Comparison of ENCODE assay signal across 8 cellular contexts in genomic region chr16:67563708-67564468, GRCh38.
DNase-seq lines count a peak whose midpoint lies in the region; ATAC-seq and FAIRE-seq lines count a peak whose summit lies in the region.

No MANE protein-coding gene starts in this region.

- H3K9me3 ChIP-seq in iPS-20b (ENCODE audit: insufficient read depth, low read depth, low read length), result no peaks in the 10 kb centered on the region

- H3K4me3 Mint-ChIP-seq in stimulated activated memory B cell treated with anti-CD40 and anti-IgM and Interleukin-4, amounts not matched to agents 10 μg/mL and 1 μg/mL and 100 μg/mL, for 72 hours, result peak overlapping the region; percentile 90

- no peak for FAIRE-seq in HTR-8/SVneo (lab: Jason Lieb, UNC)

- DNase-seq in activated CD4-positive, alpha-beta T cell treated with anti-CD3 and anti-CD28 coated beads for 48 hours, result peak; percentile 46
- DNase-seq in activated CD4-positive, alpha-beta T cell treated with anti-CD3 and anti-CD28 coated beads for 4 hours, result no peak
- DNase-seq in NCI-H226 (peak; percentile 51), HTR-8/SVneo (ENCODE audit: insufficient read length, low spot score) (no peak)

- no peak for ATAC-seq in stimulated activated memory B cell treated with anti-CD40 and anti-IgM and Interleukin-4, amounts not matched to agents 10 μg/mL and 1 μg/mL and 100 μg/mL, for 72 hours
- no peak for ATAC-seq in GM19463 (IDR thresholded peaks at IDR 0.05; ENCODE audit: unreplicated experiment)

- H3K9ac ChIP-seq in iPS-20b (ENCODE audit: low read depth, low read length), result peak overlapping the region; percentile 94

- peak overlapping the region; percentile 96 for H3K27ac Mint-ChIP-seq in stimulated activated memory B cell treated with anti-CD40 and anti-IgM and Interleukin-4, amounts not matched to agents 10 μg/mL and 1 μg/mL and 100 μg/mL, for 72 hours

- H3K27me3 Mint-ChIP-seq in stimulated activated memory B cell treated with anti-CD40 and anti-IgM and Interleukin-4, amounts not matched to agents 10 μg/mL and 1 μg/mL and 100 μg/mL, for 72 hours, result no peaks in the 10 kb centered on the region

- H3K27me3 ChIP-seq in iPS-20b (ENCODE audit: insufficient read depth, low read length), result no peaks in the 10 kb centered on the region

- H3K36me3 Mint-ChIP-seq in stimulated activated memory B cell treated with anti-CD40 and anti-IgM and Interleukin-4, amounts not matched to agents 10 μg/mL and 1 μg/mL and 100 μg/mL, for 72 hours, result peaks cover 13% of the 10 kb centered on the region

- no peaks in the 10 kb centered on the region for H3K36me3 ChIP-seq in iPS-20b (ENCODE audit: insufficient read depth, low read depth, low read length)

- H3K4me3 ChIP-seq in iPS-20b (ENCODE audit: low read length), result peak overlapping the region; percentile 95

- H3K4me1 Mint-ChIP-seq in stimulated activated memory B cell treated with anti-CD40 and anti-IgM and Interleukin-4, amounts not matched to agents 10 μg/mL and 1 μg/mL and 100 μg/mL, for 72 hours, result peaks cover 62% of the 10 kb centered on the region

- peaks cover 7% of the 10 kb centered on the region; the same call in 1 of the 2 replicates for H3K4me1 ChIP-seq in iPS-20b (ENCODE audit: insufficient read depth, low read length)

- no peaks in the 10 kb centered on the region for H3K9me3 Mint-ChIP-seq in stimulated activated memory B cell treated with anti-CD40 and anti-IgM and Interleukin-4, amounts not matched to agents 10 μg/mL and 1 μg/mL and 100 μg/mL, for 72 hours

- H3K27ac ChIP-seq in angular gyrus (ENCODE audit: low read depth, low read length) (peak overlapping the region; percentile 94), iPS-20b (ENCODE audit: low read length) (peak overlapping the region; percentile 41)

Comparison
In these comparisons a context has a peak if more than half of its experiments do, and no peak if none do; other contexts are left out.
1. DNase-seq: peak in activated CD4-positive, alpha-beta T cell treated with anti-CD3 and anti-CD28 coated beads for 48 hours (single experiment) and NCI-H226 (single experiment); none in activated CD4-positive, alpha-beta T cell treated with anti-CD3 and anti-CD28 coated beads for 4 hours (0 of 2) and HTR-8/SVneo (single experiment).